8 cellular contexts compared by ENCODE assay signal in the genomic region with DNA sequence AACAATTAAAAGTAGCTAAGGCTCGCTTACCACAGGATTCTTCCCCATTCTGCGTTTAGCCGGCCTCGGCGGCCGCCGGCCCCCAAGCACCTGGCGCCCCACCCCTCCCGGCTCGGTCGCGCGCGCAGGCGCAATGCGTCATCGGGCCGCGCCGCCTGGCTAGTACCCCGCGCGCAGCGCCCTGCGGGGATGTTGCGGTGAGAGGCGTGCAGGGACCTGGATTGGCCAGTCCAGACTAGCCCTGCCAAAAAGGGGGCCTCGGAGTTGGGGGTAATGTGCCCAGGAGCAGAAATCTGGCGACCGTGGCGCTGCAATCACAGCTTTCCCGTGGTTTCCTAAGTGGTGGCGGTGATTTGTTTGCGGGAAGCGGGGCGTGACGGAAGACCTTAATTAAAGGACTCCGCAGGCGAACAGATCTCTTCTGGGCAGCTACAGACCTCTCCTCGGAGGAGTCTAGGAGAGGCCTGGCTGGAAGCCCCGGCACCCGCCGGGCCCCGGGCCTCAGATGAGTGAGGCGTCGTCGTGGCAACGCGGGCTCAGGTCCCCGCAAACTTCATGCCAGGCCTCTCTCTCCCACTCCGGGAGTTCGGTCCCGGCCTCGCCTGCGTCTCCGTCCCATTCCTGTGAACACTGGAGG. TPM values are rescaled to one million over a fixed set of nuclear protein-coding genes. Genes with fewer than 3 reads are reported as not detected.
DNase-seq lines count a peak whose midpoint lies in the region; ATAC-seq and TF ChIP-seq lines count a peak whose summit lies in the region.

No MANE protein-coding gene starts in this region.

- TF ChIP-seq CTCF in CD14-positive monocyte (IDR thresholded peaks at IDR 0.05) = no peak
- TF ChIP-seq CTCF in endothelial cell (IDR thresholded peaks at IDR 0.05; ENCODE audit: unreplicated experiment) = no peak

- peaks cover 2 to 9% (median 5%) of the 10 kb centered on the region in 3 donors for H3K27me3 Mint-ChIP-seq in CD14-positive monocyte (ENCODE audit: low read depth in 3 of 3)
- peaks cover 4% of the 10 kb centered on the region for H3K27me3 Mint-ChIP-seq in endothelial cell (ENCODE audit: unreplicated experiment)

- ATAC-seq in GM19351 (IDR thresholded peaks at IDR 0.05; ENCODE audit: unreplicated experiment) = peak; percentile 73
- peak; percentile 80 for ATAC-seq in HG03520 (IDR thresholded peaks at IDR 0.05; ENCODE audit: unreplicated experiment)

- peak overlapping the region; percentile 57 to 92 (median 85) for H3K27ac Mint-ChIP-seq in CD14-positive monocyte
- H3K27ac Mint-ChIP-seq in endothelial cell (ENCODE audit: unreplicated experiment) = peak overlapping the region; percentile 95

- DNase-seq in CD14-positive monocyte (ENCODE audit: low spot score) (peak; percentile 71), endothelial cell (ENCODE audit: low spot score) (peak; percentile 89), midbrain (lab: John Stamatoyannopoulos, UW) (peak; percentile 84)
- DNase-seq in NK-92 treated with Interleukin-12 subunit alpha and Interleukin-12 subunit beta, amount 100 ng/mL, for 24 hours (lab: John Stamatoyannopoulos, UW) = peak; percentile 75
- DNase-seq in activated CD8-positive, alpha-beta memory T cell treated with anti-CD3 and anti-CD28 coated beads, Interleukin-2, amount 50 U/mL, for 24 hours (ENCODE audit: extremely low read depth) = peak; percentile 59
- peak; percentile 71 to 80 for DNase-seq in stimulated activated CD8-positive, alpha-beta memory T cell treated with anti-CD3 and anti-CD28 coated beads, Interleukin-15, amount 100 ng/mL, for 48 hours (ENCODE audit: low read depth in 2 of 2)

- H3K4me1 Mint-ChIP-seq in CD14-positive monocyte = peaks cover 12% of the 10 kb centered on the region
- peaks cover 7% of the 10 kb centered on the region for H3K4me1 Mint-ChIP-seq in endothelial cell (ENCODE audit: unreplicated experiment)

- H3K36me3 Mint-ChIP-seq in CD14-positive monocyte = no peaks in the 10 kb centered on the region
- H3K36me3 Mint-ChIP-seq in endothelial cell (ENCODE audit: low read depth, unreplicated experiment) = peaks cover 7% of the 10 kb centered on the region

- H3K9me3 Mint-ChIP-seq in CD14-positive monocyte (no peaks in the 10 kb centered on the region), endothelial cell (ENCODE audit: unreplicated experiment) (no peaks in the 10 kb centered on the region)

- H3K4me3 Mint-ChIP-seq in CD14-positive monocyte = peak overlapping the region; percentile 92 to 96
- peak overlapping the region; percentile 94 for H3K4me3 Mint-ChIP-seq in endothelial cell (ENCODE audit: unreplicated experiment)

- intact Hi-C loops in CD14-positive monocyte (cut with micrococcal nuclease) = loop anchor here in 1 of 2 donors (10.0 kb wide), 1 partner anchor 188 kb away; the partner anchor contains the start of genes STRADB and TRAK2

RNA-seq across cellular contexts. Expression of gene TMEM237, which starts 0.6 kb away (rescaled TPM):
- polyA plus RNA-seq in CD14-positive monocyte = 1 to 10 TPM in 1 of 2 donors, under 1 TPM in 1; 0.53 to 1.0 TPM
- 22.3 TPM for total RNA-seq in endothelial cell (ENCODE audit: unreplicated experiment)

RNA-seq across cellular contexts. Expression of gene MPP4, which starts 55.7 kb away (rescaled TPM):
- polyA plus RNA-seq in CD14-positive monocyte = not detected
- total RNA-seq in endothelial cell (ENCODE audit: unreplicated experiment) = 0.13 TPM

Comparison
In these comparisons a context has a peak if more than half of its experiments do, and no peak if none do; other contexts are left out.
1. Peak in every context shown above with its lines: DNase-seq and ATAC-seq.